ENCODE assay signal across 1 cellular context in genomic region chr19:41875973-41876372, GRCh38.
TF ChIP-seq lines count a peak whose summit lies in the region.

No MANE protein-coding gene starts in this region.

TF ChIP-seq in HEK293, 187 proteins besides CTCF, POLR2A, EP300 and RAD21:
- TF ChIP-seq ZNF121 (tag by site-specific recombination; IDR thresholded peaks at IDR 0.05): peak; percentile 97
